In the genomic region with DNA sequence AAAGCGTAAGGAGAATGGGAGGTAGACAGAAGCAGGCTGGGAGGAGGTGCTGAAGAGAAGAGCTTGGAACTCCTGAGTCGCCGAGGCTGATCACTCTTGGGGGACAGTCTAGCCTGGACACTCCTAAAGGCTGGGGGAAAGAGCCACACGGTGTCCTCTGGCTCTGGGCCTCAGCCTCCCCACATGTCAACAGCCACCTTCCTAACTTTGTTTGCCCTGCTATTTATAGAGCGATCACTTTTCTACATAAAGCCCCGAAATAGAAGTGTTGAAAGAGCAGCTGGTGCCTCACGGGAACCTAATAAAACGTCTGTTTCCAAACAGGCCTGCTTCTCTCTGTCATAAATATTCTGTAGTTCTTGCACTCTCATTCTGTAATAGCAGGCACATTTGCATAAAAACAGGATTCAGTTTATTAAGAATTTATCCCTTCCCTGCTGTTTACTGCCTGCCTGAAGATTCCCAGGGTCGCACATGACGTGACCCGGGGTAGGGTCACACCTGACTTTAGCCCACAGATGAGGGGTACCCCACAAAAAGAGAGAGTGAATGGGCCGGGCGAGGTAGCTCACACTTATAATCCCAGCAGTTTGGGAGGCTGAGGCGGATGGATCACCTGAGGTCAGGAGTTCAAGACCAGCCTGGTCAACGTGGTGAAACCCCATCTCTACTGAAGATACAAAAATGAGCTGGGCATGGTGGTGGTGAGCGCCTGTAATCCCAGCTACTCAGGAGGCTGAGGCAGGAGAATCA, we compare ENCODE assay signal across 10 cellular contexts.
A peak's percentile ranks its signal among the peaks of the same experiment; 100 is the strongest.
DNase-seq lines count a peak whose midpoint lies in the region; ATAC-seq and TF ChIP-seq lines count a peak whose summit lies in the region.
"Had no signal": no experiment of that assay in that cellular context is flagged by ENCODE, and none has a peak within 500 bp of the region (broad histone marks: within the 10 kb centered on the region; RNA-seq: fewer than 3 reads in every experiment).

No MANE protein-coding gene starts in this region.

- H3K27me3 ChIP-seq in sigmoid colon: no peaks in the 10 kb centered on the region

- POLR2A ChIA-PET in T-cell (lab: Charles Lee): no interaction called here

- no peak for TF ChIP-seq POLR2A in sigmoid colon (IDR thresholded peaks at IDR 0.05)

- no peak overlapping the region for H3K4me3 Mint-ChIP-seq in T-cell
- H3K4me3 Mint-ChIP-seq: activated CD8-positive, alpha-beta T cell treated with anti-CD3 and anti-CD28 coated beads, Interleukin-2, amount 10 ng/mL, durations not matched to agents 7 days and 5 days; stimulated activated naive CD8-positive, alpha-beta T cell treated with anti-CD3 and anti-CD28 coated beads, Interleukin-15, Interleukin-2, amounts not matched to agents 100 ng/mL and 50 ng/mL, for 24 hours had no signal

- in situ Hi-C loops in G401 (cut with HindIII; ENCODE audit: low sequenced_read_pairs): no loop called here

- peak; percentile 87 to 97 (median 96) for TF ChIP-seq EP300 in sigmoid colon (IDR thresholded peaks at IDR 0.05)

- H3K4me3 ChIP-seq in sigmoid colon: no peak overlapping the region

- H3K36me3 ChIP-seq in sigmoid colon: no peaks in the 10 kb centered on the region

- H3K4me1 Mint-ChIP-seq in T-cell: peaks cover 23 to 32% (median 28%) of the 10 kb centered on the region in 3 donors

- CTCF ChIA-PET in T-cell (lab: Charles Lee): no interaction called here

- H3K27ac Mint-ChIP-seq in T-cell: no peak overlapping the region
- H3K27ac Mint-ChIP-seq: activated CD8-positive, alpha-beta T cell treated with anti-CD3 and anti-CD28 coated beads, Interleukin-2, amount 10 ng/mL, durations not matched to agents 7 days and 5 days; stimulated activated naive CD8-positive, alpha-beta T cell treated with anti-CD3 and anti-CD28 coated beads, Interleukin-15, Interleukin-2, amounts not matched to agents 100 ng/mL and 50 ng/mL, for 24 hours had no signal

- H3K9me3 ChIP-seq in sigmoid colon: no peaks in the 10 kb centered on the region

- ATAC-seq in Right ventricle myocardium superior (ENCODE audit: poor library complexity) (peak; percentile 65), GM18498 (IDR thresholded peaks at IDR 0.05; ENCODE audit: unreplicated experiment) (no peak), HG03378 (IDR thresholded peaks at IDR 0.05; ENCODE audit: unreplicated experiment) (no peak), T-cell (replicated peaks in 1 of 4) (no peak), GM21367 (IDR thresholded peaks at IDR 0.05; ENCODE audit: unreplicated experiment) (no peak)
- ATAC-seq: activated CD8-positive, alpha-beta T cell treated with anti-CD3 and anti-CD28 coated beads, Interleukin-2, amount 10 ng/mL, durations not matched to agents 7 days and 5 days had no signal

- 52 to 64% methylated on average over 16 of the region's 16 CpGs for WGBS in sigmoid colon, 2 donors

- H3K36me3 Mint-ChIP-seq in T-cell: no peaks in the 10 kb centered on the region

- intact Hi-C loops in Right ventricle myocardium superior (cut with DNase I): loop anchor here (5.0 to 10.0 kb wide), 2 partner anchors 71 to 159 kb away; no protein-coding TSS in a partner anchor
- intact Hi-C loops in sigmoid colon (cut with DNase I): loop anchor here (2.0 to 10.0 kb wide), 7 partner anchors 53 to 304 kb away; a partner anchor contains a TSS

- H3K27ac ChIP-seq in sigmoid colon: peak overlapping the region; percentile 30 to 76 (median 72)

- peaks cover 0 to 60% (median 48%) of the 10 kb centered on the region in 4 donors for H3K4me1 ChIP-seq in sigmoid colon

- no peak for TF ChIP-seq CTCF in sigmoid colon (IDR thresholded peaks at IDR 0.05)

- no peaks in the 10 kb centered on the region for H3K27me3 Mint-ChIP-seq in T-cell
- H3K27me3 Mint-ChIP-seq: stimulated activated naive CD8-positive, alpha-beta T cell treated with anti-CD3 and anti-CD28 coated beads, Interleukin-15, Interleukin-2, amounts not matched to agents 100 ng/mL and 50 ng/mL, for 24 hours had no signal

- DNase-seq in G401 (ENCODE audit: low spot score): peak; percentile 13
- peak; percentile 68 for DNase-seq in NCI-H526 treated with DMSO at 0.1 percent for 48 hours (lab: John Stamatoyannopoulos, UW)
- peak; percentile 53 for DNase-seq in Right ventricle myocardium superior
- peak; percentile 84 for DNase-seq in sigmoid colon
- DNase-seq in T-cell: no peak
- DNase-seq: activated CD8-positive, alpha-beta T cell treated with anti-CD3 and anti-CD28 coated beads, Interleukin-2, amount 10 ng/mL, durations not matched to agents 7 days and 5 days had no signal

- H3K9me3 Mint-ChIP-seq in T-cell: no peaks in the 10 kb centered on the region
- H3K9me3 Mint-ChIP-seq: stimulated activated naive CD8-positive, alpha-beta T cell treated with anti-CD3 and anti-CD28 coated beads, Interleukin-15, Interleukin-2, amounts not matched to agents 100 ng/mL and 50 ng/mL, for 24 hours had no signal

Comparison
In these comparisons a context has a peak if more than half of its experiments do, and no peak if none do; other contexts are left out.
1. DNase-seq: peak in G401 (single experiment), NCI-H526 treated with DMSO at 0.1 percent for 48 hours (single experiment), Right ventricle myocardium superior (single experiment) and sigmoid colon (single experiment); none in T-cell (0 of 34).